In the genomic region with DNA sequence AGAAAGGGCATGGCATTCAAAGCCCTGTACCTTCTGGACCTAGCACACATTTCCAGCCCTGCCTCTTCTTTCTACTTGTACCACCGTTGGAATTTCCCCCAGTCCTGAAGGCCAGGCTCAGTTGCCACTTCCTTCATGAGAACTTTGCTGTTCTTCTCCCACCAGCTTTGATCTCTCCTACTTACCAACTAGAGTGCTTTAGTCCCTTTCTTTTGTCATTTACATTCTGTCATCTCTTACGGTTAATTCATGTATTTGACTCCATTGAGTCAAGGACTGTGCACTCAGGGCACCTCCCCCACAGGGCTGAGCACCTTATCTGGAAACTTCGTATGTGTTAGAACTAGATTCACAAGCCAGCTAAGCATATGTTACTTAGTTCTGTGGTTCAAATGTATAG, we compare ENCODE assay signal across 1 cellular context.
TF ChIP-seq lines count a peak whose summit lies in the region.

No MANE protein-coding gene starts in this region.

TF ChIP-seq in HepG2, 621 proteins besides CTCF, POLR2A, EP300 and RAD21:
- TF ChIP-seq RNF2 (conservative IDR thresholded peaks at IDR 0.05; ENCODE audit: low read depth), result no peak
- no peak for TF ChIP-seq SMAD3 (CRISPR knock-in tag; IDR thresholded peaks at IDR 0.05)
- TF ChIP-seq EEA1 (CRISPR knock-in tag; IDR thresholded peaks at IDR 0.05; ENCODE audit: borderline replicate concordance), result no peak
- no peak for TF ChIP-seq SKI (IDR thresholded peaks at IDR 0.05; ENCODE audit: partially characterized antibody)
- TF ChIP-seq, protein P1, sequence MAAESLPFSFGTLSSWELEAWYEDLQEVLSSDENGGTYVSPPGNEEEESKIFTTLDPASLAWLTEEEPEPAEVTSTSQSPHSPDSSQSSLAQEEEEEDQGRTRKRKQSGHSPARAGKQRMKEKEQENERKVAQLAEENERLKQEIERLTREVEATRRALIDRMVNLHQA (CRISPR knock-in tag; IDR thresholded peaks at IDR 0.05), result no peak
- TF ChIP-seq ZEB1 (IDR thresholded peaks at IDR 0.05; ENCODE audit: insufficient replicate concordance, low read depth), result no peak
- no peak for TF ChIP-seq BRCA1 (CRISPR knock-in tag; IDR thresholded peaks at IDR 0.05)
- TF ChIP-seq RFX1 (IDR thresholded peaks at IDR 0.05), result no peak
- no peak for TF ChIP-seq ZNF337 (CRISPR knock-in tag; IDR thresholded peaks at IDR 0.05; ENCODE audit: borderline replicate concordance, low read depth)
- no peak for TF ChIP-seq MED13 (CRISPR knock-in tag; IDR thresholded peaks at IDR 0.05)
- TF ChIP-seq ATRX (CRISPR knock-in tag; IDR thresholded peaks at IDR 0.05; ENCODE audit: borderline replicate concordance), result no peak
- no peak for TF ChIP-seq HMG20A (CRISPR knock-in tag; IDR thresholded peaks at IDR 0.05; ENCODE audit: borderline replicate concordance)
- TF ChIP-seq, protein P2, sequence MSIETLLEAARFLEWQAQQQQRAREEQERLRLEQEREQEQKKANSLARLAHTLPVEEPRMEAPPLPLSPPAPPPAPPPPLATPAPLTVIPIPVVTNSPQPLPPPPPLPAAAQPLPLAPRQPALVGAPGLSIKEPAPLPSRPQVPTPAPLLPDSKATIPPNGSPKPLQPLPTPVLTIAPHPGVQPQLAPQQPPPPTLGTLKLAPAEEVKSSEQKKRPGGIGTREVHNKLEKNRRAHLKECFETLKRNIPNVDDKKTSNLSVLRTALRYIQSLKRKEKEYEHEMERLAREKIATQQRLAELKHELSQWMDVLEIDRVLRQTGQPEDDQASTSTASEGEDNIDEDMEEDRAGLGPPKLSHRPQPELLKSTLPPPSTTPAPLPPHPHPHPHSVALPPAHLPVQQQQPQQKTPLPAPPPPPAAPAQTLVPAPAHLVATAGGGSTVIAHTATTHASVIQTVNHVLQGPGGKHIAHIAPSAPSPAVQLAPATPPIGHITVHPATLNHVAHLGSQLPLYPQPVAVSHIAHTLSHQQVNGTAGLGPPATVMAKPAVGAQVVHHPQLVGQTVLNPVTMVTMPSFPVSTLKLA (IDR thresholded peaks at IDR 0.05), result no peak
- no peak for TF ChIP-seq ZNF766 (CRISPR knock-in tag; IDR thresholded peaks at IDR 0.05; ENCODE audit: borderline replicate concordance)
- TF ChIP-seq, protein P3, sequence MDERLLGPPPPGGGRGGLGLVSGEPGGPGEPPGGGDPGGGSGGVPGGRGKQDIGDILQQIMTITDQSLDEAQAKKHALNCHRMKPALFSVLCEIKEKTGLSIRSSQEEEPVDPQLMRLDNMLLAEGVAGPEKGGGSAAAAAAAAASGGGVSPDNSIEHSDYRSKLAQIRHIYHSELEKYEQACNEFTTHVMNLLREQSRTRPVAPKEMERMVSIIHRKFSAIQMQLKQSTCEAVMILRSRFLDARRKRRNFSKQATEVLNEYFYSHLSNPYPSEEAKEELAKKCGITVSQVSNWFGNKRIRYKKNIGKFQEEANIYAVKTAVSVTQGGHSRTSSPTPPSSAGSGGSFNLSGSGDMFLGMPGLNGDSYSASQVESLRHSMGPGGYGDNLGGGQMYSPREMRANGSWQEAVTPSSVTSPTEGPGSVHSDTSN (CRISPR knock-in tag; IDR thresholded peaks at IDR 0.05), result no peak
- TF ChIP-seq SALL1 (CRISPR knock-in tag; IDR thresholded peaks at IDR 0.05), result no peak
- no peak for TF ChIP-seq ZNF737 (CRISPR knock-in tag; IDR thresholded peaks at IDR 0.05; ENCODE audit: borderline replicate concordance)
- TF ChIP-seq, protein P4, sequence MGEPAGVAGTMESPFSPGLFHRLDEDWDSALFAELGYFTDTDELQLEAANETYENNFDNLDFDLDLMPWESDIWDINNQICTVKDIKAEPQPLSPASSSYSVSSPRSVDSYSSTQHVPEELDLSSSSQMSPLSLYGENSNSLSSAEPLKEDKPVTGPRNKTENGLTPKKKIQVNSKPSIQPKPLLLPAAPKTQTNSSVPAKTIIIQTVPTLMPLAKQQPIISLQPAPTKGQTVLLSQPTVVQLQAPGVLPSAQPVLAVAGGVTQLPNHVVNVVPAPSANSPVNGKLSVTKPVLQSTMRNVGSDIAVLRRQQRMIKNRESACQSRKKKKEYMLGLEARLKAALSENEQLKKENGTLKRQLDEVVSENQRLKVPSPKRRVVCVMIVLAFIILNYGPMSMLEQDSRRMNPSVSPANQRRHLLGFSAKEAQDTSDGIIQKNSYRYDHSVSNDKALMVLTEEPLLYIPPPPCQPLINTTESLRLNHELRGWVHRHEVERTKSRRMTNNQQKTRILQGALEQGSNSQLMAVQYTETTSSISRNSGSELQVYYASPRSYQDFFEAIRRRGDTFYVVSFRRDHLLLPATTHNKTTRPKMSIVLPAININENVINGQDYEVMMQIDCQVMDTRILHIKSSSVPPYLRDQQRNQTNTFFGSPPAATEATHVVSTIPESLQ (CRISPR knock-in tag; conservative IDR thresholded peaks at IDR 0.05), result no peak
- TF ChIP-seq FOXM1 (CRISPR knock-in tag; IDR thresholded peaks at IDR 0.05), result no peak
- TF ChIP-seq, protein P5, sequence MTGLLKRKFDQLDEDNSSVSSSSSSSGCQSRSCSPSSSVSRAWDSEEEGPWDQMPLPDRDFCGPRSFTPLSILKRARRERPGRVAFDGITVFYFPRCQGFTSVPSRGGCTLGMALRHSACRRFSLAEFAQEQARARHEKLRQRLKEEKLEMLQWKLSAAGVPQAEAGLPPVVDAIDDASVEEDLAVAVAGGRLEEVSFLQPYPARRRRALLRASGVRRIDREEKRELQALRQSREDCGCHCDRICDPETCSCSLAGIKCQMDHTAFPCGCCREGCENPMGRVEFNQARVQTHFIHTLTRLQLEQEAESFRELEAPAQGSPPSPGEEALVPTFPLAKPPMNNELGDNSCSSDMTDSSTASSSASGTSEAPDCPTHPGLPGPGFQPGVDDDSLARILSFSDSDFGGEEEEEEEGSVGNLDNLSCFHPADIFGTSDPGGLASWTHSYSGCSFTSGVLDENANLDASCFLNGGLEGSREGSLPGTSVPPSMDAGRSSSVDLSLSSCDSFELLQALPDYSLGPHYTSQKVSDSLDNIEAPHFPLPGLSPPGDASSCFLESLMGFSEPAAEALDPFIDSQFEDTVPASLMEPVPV (CRISPR knock-in tag; IDR thresholded peaks at IDR 0.05), result no peak
